In the genomic region with DNA sequence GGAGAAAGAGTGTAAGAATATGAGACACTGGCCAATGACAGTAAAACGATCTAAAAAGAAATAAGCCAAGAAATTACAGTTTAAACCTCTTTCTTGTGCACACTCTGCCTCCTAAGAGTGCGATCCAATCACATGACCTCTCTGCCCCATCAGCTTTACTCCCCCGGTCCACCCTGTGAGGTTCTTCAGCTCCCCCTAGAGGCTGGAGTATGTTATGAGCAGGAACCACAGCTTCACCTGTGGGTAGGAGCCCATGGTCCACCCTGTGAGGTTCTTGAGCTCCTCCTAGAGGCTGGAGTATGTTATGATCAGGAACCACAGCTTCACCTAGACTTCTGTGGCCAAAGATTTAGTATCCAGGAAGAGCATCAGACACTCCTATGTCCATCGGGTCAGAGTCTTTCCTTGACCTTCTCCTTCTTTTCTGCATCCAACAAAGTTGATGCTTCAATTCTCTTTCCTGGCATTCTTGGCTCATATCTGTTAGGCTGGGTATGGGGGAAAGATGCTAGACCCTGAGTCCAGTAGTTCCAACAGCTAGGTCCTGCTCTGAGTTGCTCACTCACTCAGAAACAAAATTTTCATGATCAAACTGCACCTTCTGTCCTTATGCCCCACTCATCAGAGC, we compare ENCODE assay signal across 9 cellular contexts.
DNase-seq lines count a peak whose midpoint lies in the region; ATAC-seq, FAIRE-seq and TF ChIP-seq lines count a peak whose summit lies in the region.
"Had no signal": no experiment of that assay in that cellular context is flagged by ENCODE, and none has a peak within 500 bp of the region (broad histone marks: within the 10 kb centered on the region; RNA-seq: fewer than 3 reads in every experiment).

No MANE protein-coding gene starts in this region.

- H3K4me2 ChIP-seq in H1 (ENCODE audit: insufficient read depth in 1 of 2, low read depth in 2 of 2, low read length in 2 of 2), result no peak overlapping the region

- no peaks in the 10 kb centered on the region for H3K9me3 ChIP-seq in H1 (ENCODE audit: insufficient read depth in 2 of 2, low read depth in 1 of 2, low read length in 1 of 2)

- H3K79me1 ChIP-seq in H1 (ENCODE audit: low read depth, low read length), result no peaks in the 10 kb centered on the region

- H3K4me3 Mint-ChIP-seq in T-cell (no peak overlapping the region), type B pancreatic cell (no peak overlapping the region)
- H3K4me3 Mint-ChIP-seq: stimulated activated naive CD8-positive, alpha-beta T cell treated with anti-CD3 and anti-CD28 coated beads, Interleukin-15, Interleukin-2, amounts not matched to agents 100 ng/mL and 50 ng/mL, for 24 hours had no signal

- no peak overlapping the region for H2BK120ac ChIP-seq in H1 (replicated peaks; ENCODE audit: low read depth, low read length)

- no peak overlapping the region for H3K4me3 ChIP-seq in H1 (ENCODE audit: extremely low read depth in 1 of 4, insufficient read depth in 2 of 4, low read depth in 3 of 4, low read length in 4 of 4)

- DNase-seq in COLO668 (lab: John Stamatoyannopoulos, UW; ENCODE audit: unreplicated experiment), result peak; percentile 65
- DNase-seq in NCI-H2029 (lab: John Stamatoyannopoulos, UW), result peak; percentile 75
- peak in 23 of 34 experiments; percentile 1 to 52 (median 6) for DNase-seq in T-cell
- DNase-seq in H1 (ENCODE audit: low read depth in 1 of 2, low spot score in 2 of 2), result peak; percentile 58 to 73
- peak; percentile 38 for DNase-seq in mucosa of gallbladder (ENCODE audit: low spot score)
- no peak for DNase-seq in type B pancreatic cell (ENCODE audit: extremely low spot score, unreplicated experiment)

- no peak overlapping the region for H4K8ac ChIP-seq in H1 (ENCODE audit: extremely low read depth, insufficient read depth, low read length)

- H4K91ac ChIP-seq in H1 (replicated peaks; ENCODE audit: insufficient read length, low read length), result no peak overlapping the region

- H3K4ac ChIP-seq in H1 (replicated peaks; ENCODE audit: insufficient read length, low read depth, low read length), result no peak overlapping the region

- H3K27me3 Mint-ChIP-seq in T-cell (peaks cover 27 to 45% of the 10 kb centered on the region in 2 donors), type B pancreatic cell (peaks cover 33% of the 10 kb centered on the region)

- H3K23me2 ChIP-seq in H1 (ENCODE audit: low read depth, low read length), result no peaks in the 10 kb centered on the region

- POLR2A ChIA-PET in T-cell (lab: Charles Lee) (no interaction called here), H1 (lab: Charles Lee; ENCODE audit: partially characterized antibody) (no interaction called here)

- H3K56ac ChIP-seq in H1 (replicated peaks; ENCODE audit: insufficient read length, low read depth, low read length), result no peak overlapping the region

- H2BK5ac ChIP-seq in H1 (ENCODE audit: low read depth, low read length), result no peak overlapping the region

- no peak for TF ChIP-seq POLR2A in H1 (IDR thresholded peaks at IDR 0.05; ENCODE audit: control extremely low read depth in 1 of 2, low read depth in 2 of 2, low read length in 2 of 2)

- H3K4me1 ChIP-seq in H1 (replicated peaks in 1 of 4; ENCODE audit: control insufficient read depth in 3 of 4, insufficient read depth in 4 of 4, low read length in 3 of 4), result no peaks in the 10 kb centered on the region

- H3K36me3 ChIP-seq in H1 (ENCODE audit: control insufficient read depth in 2 of 4, insufficient read depth in 4 of 4, low read length in 3 of 4), result no peaks in the 10 kb centered on the region

- H2AK5ac ChIP-seq in H1 (ENCODE audit: low read depth, low read length), result no peak overlapping the region

- H3K27ac ChIP-seq in H1 (ENCODE audit: low read depth, low read length), result no peak overlapping the region

- H3K79me2 ChIP-seq in H1 (ENCODE audit: control insufficient read depth in 1 of 2, insufficient read depth in 2 of 2, low read length in 2 of 2), result no peaks in the 10 kb centered on the region

- H3K9me3 Mint-ChIP-seq in T-cell (no peaks in the 10 kb centered on the region), type B pancreatic cell (no peaks in the 10 kb centered on the region)
- H3K9me3 Mint-ChIP-seq: stimulated activated naive CD8-positive, alpha-beta T cell treated with anti-CD3 and anti-CD28 coated beads, Interleukin-15, Interleukin-2, amounts not matched to agents 100 ng/mL and 50 ng/mL, for 24 hours had no signal

- H3K36me3 Mint-ChIP-seq in T-cell (no peaks in the 10 kb centered on the region), type B pancreatic cell (no peaks in the 10 kb centered on the region)

- H3K27ac Mint-ChIP-seq in T-cell, result no peak overlapping the region
- H3K27ac Mint-ChIP-seq in type B pancreatic cell, result no peak overlapping the region
- H3K27ac Mint-ChIP-seq: stimulated activated naive CD8-positive, alpha-beta T cell treated with anti-CD3 and anti-CD28 coated beads, Interleukin-15, Interleukin-2, amounts not matched to agents 100 ng/mL and 50 ng/mL, for 24 hours had no signal

- FAIRE-seq in H1 (lab: Jason Lieb, UNC), result peak; percentile 100

- peaks cover 0 to 1% (median 0%) of the 10 kb centered on the region in 4 experiments; a peak in 2 of 7 replicates for H3K27me3 ChIP-seq in H1 (replicated peaks in 1 of 4; ENCODE audit: control insufficient read depth in 3 of 4, extremely low read depth in 1 of 4, insufficient read depth in 3 of 4, low read length in 3 of 4)

- H3K4me1 Mint-ChIP-seq in T-cell, result no peaks in the 10 kb centered on the region
- no peaks in the 10 kb centered on the region for H3K4me1 Mint-ChIP-seq in type B pancreatic cell (ENCODE audit: unreplicated experiment)

- TF ChIP-seq RAD21 in H1 (IDR thresholded peaks at IDR 0.05 in 1 of 2, conservative IDR thresholded peaks at IDR 0.05 in 1 of 2; ENCODE audit: low read depth in 2 of 2, low read length in 2 of 2), result peak; percentile 99 to 100

- no peak overlapping the region for H2BK15ac ChIP-seq in H1 (ENCODE audit: low read length)

- no peak overlapping the region for H3K14ac ChIP-seq in H1 (ENCODE audit: insufficient read length)

- peak overlapping the region; percentile 98 for H2AFZ ChIP-seq in H1 (ENCODE audit: low read length)

- ATAC-seq in GM19025 (IDR thresholded peaks at IDR 0.05; ENCODE audit: low read depth, unreplicated experiment), result peak; percentile 88
- peak; percentile 97 for ATAC-seq in HG03095 (IDR thresholded peaks at IDR 0.05; ENCODE audit: unreplicated experiment)
- ATAC-seq in T-cell (replicated peaks in 1 of 4), result peak in 3 of 4 experiments; percentile 37 to 62 (median 60)

- CTCF ChIA-PET in T-cell (lab: Charles Lee), result interaction anchor here in 1 of 2 donors (1.0 kb wide), 1 partner anchor 215 kb away, joined by 3 read pairs; no protein-coding TSS in a partner anchor
- CTCF ChIA-PET in H1 (lab: Charles Lee; ENCODE audit: partially characterized antibody), result interaction anchor here (0.6 to 10.2 kb wide), 61 partner anchors 10 to 439 kb away, joined by 3 to 137 read pairs (median 4); partner anchors contain the start of gene MINAR1

- H3K18ac ChIP-seq in H1 (ENCODE audit: extremely low read depth, low read length), result no peak overlapping the region

- peak; percentile 88 to 100 (median 100) for TF ChIP-seq CTCF in H1 (IDR thresholded peaks at IDR 0.05; ENCODE audit: control extremely low read depth in 1 of 3, insufficient read depth in 1 of 3, low read depth in 1 of 3, low read length in 3 of 3)
- TF ChIP-seq CTCF in type B pancreatic cell (conservative IDR thresholded peaks at IDR 0.05), result peak; percentile 87

- H3K23ac ChIP-seq in H1 (ENCODE audit: insufficient read length), result no peak overlapping the region

- H4K20me1 ChIP-seq in H1 (replicated peaks in 1 of 2; ENCODE audit: control insufficient read depth in 1 of 2, insufficient read depth in 2 of 2, low read length in 2 of 2), result no peaks in the 10 kb centered on the region

- 42% methylated on average over 4 of the region's 4 CpGs; no CpG with 5 or more reads in 1 of the 2 experiments for WGBS in H1 (ENCODE audit: extremely low coverage in 1 of 2, insufficient coverage in 1 of 2, insufficient read length in 1 of 2, insufficient replicate concordance in 2 of 2, low coverage in 1 of 2, low lambda C conversion rate in 2 of 2, missing lambda C conversion rate in 1 of 2), 2 experiments

- H4K5ac ChIP-seq in H1 (ENCODE audit: insufficient read length, low read depth, low read length), result no peak overlapping the region

- no peak overlapping the region for H3K9ac ChIP-seq in H1 (replicated peaks in 1 of 4; ENCODE audit: extremely low read depth in 1 of 4, low read depth in 3 of 4, low read length in 3 of 4)

- no peak overlapping the region for H2BK12ac ChIP-seq in H1 (ENCODE audit: low read depth, low read length)

- TF ChIP-seq EP300 in H1 (IDR thresholded peaks at IDR 0.05; ENCODE audit: borderline replicate concordance in 1 of 2, low read depth in 2 of 2, low read length in 2 of 2), result no peak

- no peak overlapping the region for H2BK20ac ChIP-seq in H1 (ENCODE audit: low read length)

TF ChIP-seq in H1, 55 proteins besides CTCF, POLR2A, EP300 and RAD21 (continues in another document):
- TF ChIP-seq, protein P1, sequence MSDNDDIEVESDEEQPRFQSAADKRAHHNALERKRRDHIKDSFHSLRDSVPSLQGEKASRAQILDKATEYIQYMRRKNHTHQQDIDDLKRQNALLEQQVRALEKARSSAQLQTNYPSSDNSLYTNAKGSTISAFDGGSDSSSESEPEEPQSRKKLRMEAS (IDR thresholded peaks at IDR 0.05), result 0 out of 2 replicates have a peak, but pooled peaks have one; percentile 33
- TF ChIP-seq CBX5 (IDR thresholded peaks at IDR 0.05; ENCODE audit: low read depth, low read length) (no peak), ATF3 (IDR thresholded peaks at IDR 0.05; ENCODE audit: insufficient read depth, low read depth, low read length) (peak; percentile 82), EGR1 (IDR thresholded peaks at IDR 0.05; ENCODE audit: borderline replicate concordance, low read depth, low read length) (peak; percentile 30; the same call in 1 of the 2 replicates), ASH2L (IDR thresholded peaks at IDR 0.05; ENCODE audit: low read length) (no peak), SP2 (IDR thresholded peaks at IDR 0.05; ENCODE audit: low read length) (no peak), JUN (IDR thresholded peaks at IDR 0.05; ENCODE audit: low read depth, low read length) (no peak), SP1 (IDR thresholded peaks at IDR 0.05; ENCODE audit: low read depth, low read length) (no peak), CHD1 (IDR thresholded peaks at IDR 0.05; ENCODE audit: low read depth, low read length) (no peak), SIN3A (conservative IDR thresholded peaks at IDR 0.05 in 1 of 2, IDR thresholded peaks at IDR 0.05 in 1 of 2; ENCODE audit: low read depth in 1 of 2, low read length in 2 of 2) (no peak), RFX5 (IDR thresholded peaks at IDR 0.05; ENCODE audit: borderline replicate concordance, low read depth, low read length) (no peak), TAF7 (optimal IDR thresholded peaks at IDR 0.05; ENCODE audit: borderline replicate concordance, low read depth, low read length) (no peak)
